Comparison of ENCODE assay signal across 9 cellular contexts in the genomic region with DNA sequence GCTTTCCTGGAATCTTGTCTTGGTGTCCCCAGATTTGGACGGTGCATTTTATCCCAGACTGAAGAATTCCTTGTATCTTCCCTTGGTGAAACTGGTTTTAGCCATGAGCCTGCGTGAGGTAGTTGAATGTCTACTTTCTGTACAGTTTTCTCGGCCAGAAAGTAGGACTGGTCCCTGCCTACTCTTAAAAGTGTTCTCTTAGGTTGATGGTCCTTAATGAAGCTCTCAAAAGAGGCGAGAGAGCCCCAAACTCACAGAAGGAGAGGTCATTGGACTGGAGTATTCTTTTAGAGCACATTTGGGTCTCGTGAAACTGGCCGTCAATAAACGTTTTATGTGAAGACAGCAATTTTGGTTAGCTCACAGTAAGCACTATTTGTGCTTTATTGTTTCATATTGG. TPM values are rescaled to one million over a fixed set of nuclear protein-coding genes. Genes with fewer than 3 reads are reported as not detected.
A peak's percentile ranks its signal among the peaks of the same experiment; 100 is the strongest.
DNase-seq lines count a peak whose midpoint lies in the region; ATAC-seq, FAIRE-seq and TF ChIP-seq lines count a peak whose summit lies in the region.
"Had no signal": no experiment of that assay in that cellular context is flagged by ENCODE, and none has a peak within 500 bp of the region (broad histone marks: within the 10 kb centered on the region; RNA-seq: fewer than 3 reads in every experiment).

No MANE protein-coding gene starts in this region.

- H3K36me3 ChIP-seq in breast epithelium = no peaks in the 10 kb centered on the region
- no peaks in the 10 kb centered on the region for H3K36me3 ChIP-seq in lung (ENCODE audit: control insufficient read depth in 2 of 2, insufficient read depth in 2 of 2, low read length in 2 of 2)

- intact Hi-C loops in breast epithelium (cut with DNase I; ENCODE audit: low total_unique reads) = no loop called here

- DNase-seq in A549 (ENCODE audit: low read depth in 1 of 2, low spot score in 1 of 2) (no peak), breast epithelium (ENCODE audit: low spot score in 2 of 2) (no peak), lung (ENCODE audit: low spot score) (no peak), type B pancreatic cell (ENCODE audit: extremely low spot score, unreplicated experiment) (no peak), NCI-H526 treated with DMSO at 0.1 percent for 48 hours (lab: John Stamatoyannopoulos, UW) (no peak)
- no peak for DNase-seq in activated naive CD4-positive, alpha-beta T cell treated with anti-CD3 and anti-CD28 coated beads, Interleukin-2, amount 10 ng/mL, durations not matched to agents 7 days and 5 days

- H3K27me3 ChIP-seq in breast epithelium = no peaks in the 10 kb centered on the region
- no peaks in the 10 kb centered on the region for H3K27me3 ChIP-seq in lung (ENCODE audit: control insufficient read depth, insufficient read depth)

- POLR2A ChIA-PET in A549 (lab: Yijun Ruan, JAX) = no interaction called here

- no peak overlapping the region for H3K27ac Mint-ChIP-seq in type B pancreatic cell
- H3K27ac Mint-ChIP-seq in activated naive CD4-positive, alpha-beta T cell treated with anti-CD3 and anti-CD28 coated beads, Interleukin-2, amount 10 ng/mL, durations not matched to agents 7 days and 5 days = no peak overlapping the region

- H3K4me3 ChIP-seq in A549 (peak overlapping the region; percentile 97), breast epithelium (peak overlapping the region; percentile 59 to 85 (median 84)), lung (peak overlapping the region; percentile 83)

- no peaks in the 10 kb centered on the region for H3K9me3 Mint-ChIP-seq in type B pancreatic cell
- no peaks in the 10 kb centered on the region for H3K9me3 Mint-ChIP-seq in activated naive CD4-positive, alpha-beta T cell treated with anti-CD3 and anti-CD28 coated beads, Interleukin-2, amount 10 ng/mL, durations not matched to agents 7 days and 5 days

- H3K27me3 Mint-ChIP-seq in type B pancreatic cell = no peaks in the 10 kb centered on the region
- H3K27me3 Mint-ChIP-seq in activated naive CD4-positive, alpha-beta T cell treated with anti-CD3 and anti-CD28 coated beads, Interleukin-2, amount 10 ng/mL, durations not matched to agents 7 days and 5 days = no peaks in the 10 kb centered on the region

- peaks cover 9% of the 10 kb centered on the region for H3K36me3 Mint-ChIP-seq in type B pancreatic cell
- H3K36me3 Mint-ChIP-seq in activated naive CD4-positive, alpha-beta T cell treated with anti-CD3 and anti-CD28 coated beads, Interleukin-2, amount 10 ng/mL, durations not matched to agents 7 days and 5 days = peaks cover 2% of the 10 kb centered on the region

- H3K4me3 Mint-ChIP-seq in type B pancreatic cell = no peak overlapping the region
- no peak overlapping the region for H3K4me3 Mint-ChIP-seq in activated naive CD4-positive, alpha-beta T cell treated with anti-CD3 and anti-CD28 coated beads, Interleukin-2, amount 10 ng/mL, durations not matched to agents 7 days and 5 days

- TF ChIP-seq RAD21 in A549 (conservative IDR thresholded peaks at IDR 0.05 in 1 of 2, IDR thresholded peaks at IDR 0.05 in 1 of 2) = no peak

- 0% methylated on average over 7 of the region's 7 CpGs for WGBS in A549 (ENCODE audit: missing lambda C conversion rate)
- WGBS in lung, 2 donors = 0 to 1% methylated on average over 7 of the region's 7 CpGs

- H3K27ac ChIP-seq in A549 (peak overlapping the region; percentile 91 to 93), breast epithelium (peak overlapping the region; percentile 88 to 90), lung (ENCODE audit: low read depth in 1 of 2, low read length in 1 of 2) (peak overlapping the region; percentile 69 to 92)

- FAIRE-seq in A549 (lab: Jason Lieb, UNC) = no peak
- FAIRE-seq: colon had no signal

- H3K4me1 Mint-ChIP-seq in type B pancreatic cell (ENCODE audit: unreplicated experiment) = peaks cover 12% of the 10 kb centered on the region
- peaks cover 6% of the 10 kb centered on the region for H3K4me1 Mint-ChIP-seq in activated naive CD4-positive, alpha-beta T cell treated with anti-CD3 and anti-CD28 coated beads, Interleukin-2, amount 10 ng/mL, durations not matched to agents 7 days and 5 days

- TF ChIP-seq CTCF in A549 (IDR thresholded peaks at IDR 0.05) (no peak), breast epithelium (IDR thresholded peaks at IDR 0.05) (no peak), lung (IDR thresholded peaks at IDR 0.05; ENCODE audit: control extremely low read depth, extremely low read depth) (no peak), type B pancreatic cell (conservative IDR thresholded peaks at IDR 0.05) (no peak)

- H3K4me2 ChIP-seq in A549 = peak overlapping the region; percentile 86

- TF ChIP-seq EP300 in A549 (IDR thresholded peaks at IDR 0.05) = no peak

- peak in 1 of 2 experiments; percentile 12; a peak in 2 of 6 replicates for ATAC-seq in A549
- peak; percentile 18 for ATAC-seq in HG02973 (IDR thresholded peaks at IDR 0.05; ENCODE audit: unreplicated experiment)
- ATAC-seq in lung (ENCODE audit: insufficient read depth, low FRiP score) = no peak
- no peak for ATAC-seq in HG03457 (IDR thresholded peaks at IDR 0.05; ENCODE audit: unreplicated experiment)

- H3K4me1 ChIP-seq in A549 (no peaks in the 10 kb centered on the region), breast epithelium (peaks cover 0 to 3% of the 10 kb centered on the region in 2 donors), lung (ENCODE audit: control insufficient read depth in 2 of 2, insufficient read depth in 2 of 2, low read length in 2 of 2) (peaks cover 0 to 8% of the 10 kb centered on the region in 2 donors)

- TF ChIP-seq POLR2A in A549 (IDR thresholded peaks at IDR 0.05; ENCODE audit: low read length) = no peak
- no peak for TF ChIP-seq POLR2A in breast epithelium (IDR thresholded peaks at IDR 0.05)

- H3K9me3 ChIP-seq in A549 (no peaks in the 10 kb centered on the region), breast epithelium (no peaks in the 10 kb centered on the region), lung (ENCODE audit: control insufficient read depth in 2 of 2, insufficient read depth in 1 of 2, low read length in 1 of 2) (no peaks in the 10 kb centered on the region)

- CTCF ChIA-PET in A549 (lab: Yijun Ruan, JAX) = interaction anchor here (0.6 kb wide), 1 partner anchor 47 kb away, joined by 4 read pairs; no protein-coding TSS in a partner anchor
- CTCF ChIA-PET in activated naive CD4-positive, alpha-beta T cell treated with anti-CD3 and anti-CD28 coated beads, Interleukin-2, amount 10 ng/mL, durations not matched to agents 7 days and 5 days (lab: Charles Lee) = interaction anchor here (1.0 kb wide), 1 partner anchor 186 kb away, joined by 4 read pairs; no protein-coding TSS in a partner anchor

TF ChIP-seq in A549, 52 proteins besides CTCF, POLR2A, EP300 and RAD21:
- TF ChIP-seq HES2 (IDR thresholded peaks at IDR 0.05) = no peak

RNA-seq across cellular contexts. Expression of gene GTF2F2, which starts 0.7 kb away (rescaled TPM):
- polyA plus RNA-seq in A549 (2011; rRNA removed) = 17.7 and 30.0 TPM in 2 replicates
- polyA plus RNA-seq in A549 (2012; cell fraction: cytosol; rRNA removed) = 8.1 and 8.9 TPM in 2 replicates
- 3.6 and 3.9 TPM in 2 replicates for polyA plus RNA-seq in A549 (2012; cell fraction: nucleus; rRNA removed)
- 19.3 to 24.5 TPM (median 21.0 TPM) in 3 replicates for polyA plus RNA-seq in A549 (2017; fragmentation: RNase III; extraction: RNeasy Plus Mini Kit Qiagen cat#74134 plus additional on column Dnase treatment)
- 2.8 and 3.7 TPM in 2 replicates for polyA minus RNA-seq in A549 (2011; rRNA and poly(A)+ RNA removed)
- 10 to 100 TPM; 10.9 to 23.4 (median 20.6) TPM for total RNA-seq in breast epithelium
- 10 to 100 TPM; 14.4 to 21.3 TPM for total RNA-seq in lung
- 10 to 100 TPM; 13.7 to 14.3 TPM for polyA plus RNA-seq in lung
- 17.5 and 21.8 TPM in 2 replicates for total RNA-seq in type B pancreatic cell (ENCODE audit: low replicate concordance)
